ENCODE assay signal across 1 cellular context in the genomic region with DNA sequence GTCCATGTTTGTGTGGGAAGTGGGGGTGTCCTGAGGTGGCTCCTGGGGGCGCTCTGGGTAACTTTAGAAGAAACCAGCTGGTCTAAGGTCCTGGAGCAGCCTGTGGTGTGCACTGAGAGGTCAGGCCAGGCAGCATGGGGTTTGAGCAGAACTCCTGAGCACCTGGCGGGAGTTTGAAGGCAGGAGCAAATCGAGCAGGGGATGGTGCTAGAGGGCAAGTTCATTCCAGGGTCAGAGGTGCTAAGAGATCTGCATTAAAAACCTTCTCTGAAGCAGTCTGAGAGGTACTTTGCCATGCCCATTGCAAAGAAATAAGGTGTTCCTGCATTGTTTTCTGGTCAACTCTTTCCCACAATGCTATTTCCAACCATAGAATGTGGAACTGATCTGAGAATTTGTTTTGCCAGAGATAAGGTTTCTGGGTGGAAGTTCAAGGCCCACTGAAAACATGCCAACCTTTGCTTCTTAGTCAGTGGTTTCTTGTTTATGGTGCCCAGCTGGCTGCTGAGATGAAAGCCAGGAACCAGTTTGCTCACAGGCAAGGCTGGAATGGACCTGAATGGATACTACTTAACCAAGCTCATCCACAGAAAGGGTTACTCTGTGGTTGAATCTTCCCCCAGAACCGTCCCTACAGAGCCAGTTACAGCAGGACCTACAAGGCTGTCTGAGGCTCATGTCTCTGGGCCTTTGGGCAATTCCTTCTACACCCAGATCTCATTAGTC.
TF ChIP-seq lines count a peak whose summit lies in the region.

No MANE protein-coding gene starts in this region.

TF ChIP-seq in IMR-90, 13 proteins besides CTCF, POLR2A, EP300 and RAD21:
- TF ChIP-seq MAZ (IDR thresholded peaks at IDR 0.05; ENCODE audit: borderline replicate concordance, low read depth, low read length) = no peak
- TF ChIP-seq BHLHE40 (IDR thresholded peaks at IDR 0.05; ENCODE audit: low read depth, low read length) = no peak
- no peak for TF ChIP-seq RFX5 (IDR thresholded peaks at IDR 0.05; ENCODE audit: low read depth, low read length)
- no peak for TF ChIP-seq MXI1 (IDR thresholded peaks at IDR 0.05; ENCODE audit: borderline replicate concordance, low read depth, low read length)
- TF ChIP-seq FOS (IDR thresholded peaks at IDR 0.05; ENCODE audit: low read depth, low read length) = no peak
- TF ChIP-seq CEBPB (IDR thresholded peaks at IDR 0.05; ENCODE audit: low read depth, low read length) = no peak
- TF ChIP-seq SMC3 (IDR thresholded peaks at IDR 0.05; ENCODE audit: low read depth, low read length) = no peak
- TF ChIP-seq, protein P1, sequence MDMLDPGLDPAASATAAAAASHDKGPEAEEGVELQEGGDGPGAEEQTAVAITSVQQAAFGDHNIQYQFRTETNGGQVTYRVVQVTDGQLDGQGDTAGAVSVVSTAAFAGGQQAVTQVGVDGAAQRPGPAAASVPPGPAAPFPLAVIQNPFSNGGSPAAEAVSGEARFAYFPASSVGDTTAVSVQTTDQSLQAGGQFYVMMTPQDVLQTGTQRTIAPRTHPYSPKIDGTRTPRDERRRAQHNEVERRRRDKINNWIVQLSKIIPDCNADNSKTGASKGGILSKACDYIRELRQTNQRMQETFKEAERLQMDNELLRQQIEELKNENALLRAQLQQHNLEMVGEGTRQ (IDR thresholded peaks at IDR 0.05; ENCODE audit: low read depth, low read length) = no peak
- TF ChIP-seq RCOR1 (IDR thresholded peaks at IDR 0.05; ENCODE audit: insufficient replicate concordance, low read length) = no peak
- TF ChIP-seq MAFK (IDR thresholded peaks at IDR 0.05; ENCODE audit: low read depth, low read length) = no peak
- TF ChIP-seq CHD1 (IDR thresholded peaks at IDR 0.05; ENCODE audit: low read depth, low read length) = no peak
- TF ChIP-seq, protein P2, sequence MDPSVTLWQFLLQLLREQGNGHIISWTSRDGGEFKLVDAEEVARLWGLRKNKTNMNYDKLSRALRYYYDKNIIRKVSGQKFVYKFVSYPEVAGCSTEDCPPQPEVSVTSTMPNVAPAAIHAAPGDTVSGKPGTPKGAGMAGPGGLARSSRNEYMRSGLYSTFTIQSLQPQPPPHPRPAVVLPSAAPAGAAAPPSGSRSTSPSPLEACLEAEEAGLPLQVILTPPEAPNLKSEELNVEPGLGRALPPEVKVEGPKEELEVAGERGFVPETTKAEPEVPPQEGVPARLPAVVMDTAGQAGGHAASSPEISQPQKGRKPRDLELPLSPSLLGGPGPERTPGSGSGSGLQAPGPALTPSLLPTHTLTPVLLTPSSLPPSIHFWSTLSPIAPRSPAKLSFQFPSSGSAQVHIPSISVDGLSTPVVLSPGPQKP (IDR thresholded peaks at IDR 0.05; ENCODE audit: borderline replicate concordance, low read depth, low read length) = no peak
- no peak for TF ChIP-seq NFE2L2 (IDR thresholded peaks at IDR 0.05; ENCODE audit: low read depth, low read length)
